In the genomic region with DNA sequence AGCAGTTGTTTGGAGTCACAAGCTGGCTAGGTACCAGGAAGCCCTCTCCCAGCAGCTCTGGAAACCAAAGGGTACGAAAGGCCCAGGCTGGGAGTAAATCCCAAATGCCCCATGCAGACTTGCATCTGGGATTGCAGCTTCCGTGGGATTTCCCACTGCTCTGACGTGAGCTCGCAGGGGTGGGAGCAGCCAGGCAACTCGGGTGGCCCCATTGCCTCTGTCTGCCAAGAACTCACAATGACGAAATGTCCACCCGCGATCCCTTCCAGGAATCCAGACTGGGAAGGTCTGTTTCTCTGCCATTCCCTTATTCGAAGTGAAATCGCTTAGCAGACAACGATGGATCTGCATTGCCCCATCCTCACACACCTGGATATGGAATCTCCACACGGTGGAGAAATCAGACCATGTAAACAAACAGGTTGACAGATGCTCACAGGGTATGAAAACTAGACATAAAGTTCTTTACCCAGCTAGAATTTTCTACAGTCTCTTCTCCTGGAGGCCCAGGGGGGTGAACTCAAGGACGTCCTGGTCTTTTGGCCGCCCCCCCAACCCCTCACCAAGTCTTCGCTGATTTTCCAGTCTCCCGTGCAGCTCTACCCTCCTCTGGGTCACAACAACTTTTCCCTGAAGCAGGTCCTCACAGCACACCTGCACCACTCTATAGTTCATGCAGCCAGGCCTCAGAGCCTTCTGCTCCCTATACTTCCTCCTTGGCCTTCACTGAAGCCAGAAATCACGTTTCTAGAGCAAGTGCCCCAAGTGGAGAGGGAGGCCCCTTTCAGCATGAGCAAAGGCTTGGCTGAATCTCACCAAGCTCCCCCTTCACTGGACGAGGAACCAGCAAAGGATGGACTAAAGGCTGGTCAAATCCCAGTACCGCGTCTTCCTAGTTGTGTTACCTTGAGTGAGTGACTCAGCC, we compare ENCODE assay signal across 10 cellular contexts. TPM values are rescaled to one million over a fixed set of nuclear protein-coding genes. Genes with fewer than 3 reads are reported as not detected.
DNase-seq lines count a peak whose midpoint lies in the region; ATAC-seq and TF ChIP-seq lines count a peak whose summit lies in the region.
"Had no signal": no experiment of that assay in that cellular context is flagged by ENCODE, and none has a peak within 500 bp of the region (broad histone marks: within the 10 kb centered on the region; RNA-seq: fewer than 3 reads in every experiment).

No MANE protein-coding gene starts in this region.

- H3K9ac ChIP-seq in muscle layer of colon (ENCODE audit: low read length) = no peak overlapping the region

- ATAC-seq in RWPE2 (ENCODE audit: low read depth) (no peak), upper lobe of right lung (peak; percentile 33)
- ATAC-seq: naive thymus-derived CD8-positive, alpha-beta T cell; SK-N-SH treated with all-trans-retinoic acid at 6 μM for 48 hours had no signal

- no peak for TF ChIP-seq CTCF in RWPE2 (IDR thresholded peaks at IDR 0.05; ENCODE audit: poor library complexity, severe bottlenecking)
- no peak for TF ChIP-seq CTCF in upper lobe of right lung (IDR thresholded peaks at IDR 0.05)

- in situ Hi-C loops in HAP-1 (cut with MboI; ENCODE audit: low sequenced_read_pairs) = no loop called here

- H3K27me3 ChIP-seq in RWPE2 (ENCODE audit: insufficient read depth, poor library complexity, severe bottlenecking) = no peaks in the 10 kb centered on the region
- no peaks in the 10 kb centered on the region for H3K27me3 ChIP-seq in muscle layer of colon (ENCODE audit: control insufficient read depth in 1 of 2, insufficient read depth in 2 of 2, low read length in 2 of 2)
- H3K27me3 ChIP-seq in upper lobe of right lung = no peaks in the 10 kb centered on the region
- H3K27me3 ChIP-seq in HAP-1 (ENCODE audit: low read depth) = no peaks in the 10 kb centered on the region

- no peak overlapping the region for H3K4me3 ChIP-seq in RWPE2 (ENCODE audit: severe bottlenecking)
- H3K4me3 ChIP-seq in muscle layer of colon (ENCODE audit: low read depth in 1 of 2, low read length in 2 of 2) = no peak overlapping the region
- no peak overlapping the region for H3K4me3 ChIP-seq in upper lobe of right lung
- H3K4me3 ChIP-seq in HAP-1 = no peak overlapping the region

- peaks cover 23% of the 10 kb centered on the region for H3K36me3 ChIP-seq in RWPE2 (ENCODE audit: low read depth)
- H3K36me3 ChIP-seq in muscle layer of colon (ENCODE audit: insufficient read depth, low read length) = no peaks in the 10 kb centered on the region
- H3K36me3 ChIP-seq in upper lobe of right lung = no peaks in the 10 kb centered on the region
- no peaks in the 10 kb centered on the region for H3K36me3 ChIP-seq in HAP-1 (replicated peaks)

- intact Hi-C loops in upper lobe of right lung (cut with DNase I) = no loop called here

- H3K27ac ChIP-seq in RWPE2 (ENCODE audit: poor library complexity, severe bottlenecking) (peak overlapping the region; percentile 17), muscle layer of colon (ENCODE audit: low read depth, low read length) (peak overlapping the region; percentile 43), upper lobe of right lung (no peak overlapping the region)

- no peaks in the 10 kb centered on the region for H3K9me3 ChIP-seq in RWPE2 (ENCODE audit: severe bottlenecking)
- H3K9me3 ChIP-seq in muscle layer of colon (ENCODE audit: low read length) = no peaks in the 10 kb centered on the region
- no peaks in the 10 kb centered on the region for H3K9me3 ChIP-seq in upper lobe of right lung
- no peaks in the 10 kb centered on the region for H3K9me3 ChIP-seq in HAP-1

- H3K4me1 ChIP-seq in RWPE2 (ENCODE audit: insufficient read depth, poor library complexity, severe bottlenecking) (no peaks in the 10 kb centered on the region), muscle layer of colon (ENCODE audit: insufficient read depth, low read length) (peaks cover 26% of the 10 kb centered on the region), upper lobe of right lung (peaks cover 39% of the 10 kb centered on the region), HAP-1 (no peaks in the 10 kb centered on the region)

- DNase-seq in RWPE2 (ENCODE audit: low spot score) (no peak), fibroblast of the conjunctiva (ENCODE audit: low read depth) (peak; percentile 27), upper lobe of right lung (no peak), MV-4-11 (lab: John Stamatoyannopoulos, UW) (no peak), 8988T (no peak), HAP-1 (ENCODE audit: low spot score in 2 of 2) (no peak)
- DNase-seq: naive thymus-derived CD8-positive, alpha-beta T cell; NCI-H2171 had no signal

RNA-seq across cellular contexts. Expression of a gene that starts 20.0 kb away (rescaled TPM):
- 35.2 TPM for total RNA-seq in upper lobe of right lung
